Comparison of ENCODE assay signal across 6 cellular contexts in the genomic region with DNA sequence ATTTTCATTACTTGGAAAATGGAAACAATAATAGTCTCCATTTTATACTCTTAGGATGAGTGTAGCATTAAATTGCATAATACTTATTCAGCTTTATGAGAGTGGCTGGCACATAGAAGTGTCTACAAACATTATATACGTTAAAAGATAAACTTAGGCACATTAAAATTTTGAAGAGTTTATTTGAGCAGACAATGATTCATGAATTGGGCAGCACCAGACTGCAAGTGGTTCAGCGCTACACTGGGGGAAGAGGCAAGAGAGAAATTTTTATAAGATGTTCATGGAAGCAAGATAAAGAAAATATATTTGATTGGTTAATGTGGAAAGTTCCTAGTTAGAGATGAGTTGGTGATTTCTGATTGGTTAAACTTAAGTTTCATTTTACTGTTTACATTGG.
"Had no signal": no experiment of that assay in that cellular context is flagged by ENCODE, and none has a peak within 500 bp of the region (broad histone marks: within the 10 kb centered on the region; RNA-seq: fewer than 3 reads in every experiment).

No MANE protein-coding gene starts in this region.

- H3K27ac ChIP-seq: HL-60, KMS-11 had no signal

- DNase-seq: IMR-90, KBM-7, KG1 had no signal

- H3K4me2 ChIP-seq: KMS-11 had no signal

- H3K4me3 ChIP-seq: K562 had no signal
